Comparison of ENCODE assay signal across 8 cellular contexts in the genomic region with DNA sequence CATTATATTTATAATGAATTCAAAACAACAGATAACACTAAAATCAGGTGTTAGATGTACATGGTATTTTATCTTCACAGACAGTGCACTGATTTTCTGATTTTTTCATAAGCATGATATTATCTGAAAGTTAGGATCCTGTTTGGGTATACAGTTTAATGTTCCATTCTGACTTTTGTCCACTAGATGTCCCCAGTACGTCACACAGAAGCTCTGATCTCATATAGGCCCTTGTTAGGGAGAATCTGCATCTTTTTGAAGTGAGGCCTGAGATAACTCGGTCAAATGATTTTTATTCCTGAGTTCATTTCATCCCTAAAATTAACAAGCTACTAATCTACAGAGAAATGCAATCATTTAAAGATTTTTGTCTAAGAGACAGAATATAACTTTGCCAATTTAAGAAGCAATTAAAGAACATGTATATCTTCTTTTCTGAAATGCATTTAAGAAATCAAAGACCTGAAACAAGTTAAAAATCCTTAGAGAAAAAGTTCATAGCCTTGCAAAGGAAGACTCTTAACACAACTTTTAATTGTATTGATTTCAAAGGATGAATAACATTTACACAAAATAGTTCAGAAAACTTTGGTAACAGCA.
DNase-seq lines count a peak whose midpoint lies in the region; FAIRE-seq and TF ChIP-seq lines count a peak whose summit lies in the region.

No MANE protein-coding gene starts in this region.

- peak; percentile 93 for FAIRE-seq in endometrium (lab: Jason Lieb, UNC)

- WGBS in GM23248 (ENCODE audit: low coverage in 1 of 2, low lambda C conversion rate in 2 of 2, missing lambda C conversion rate in 2 of 2), 2 experiments = 5 to 12% methylated on average over 2 of the region's 2 CpGs

- H4K20me1 ChIP-seq in GM23248 (ENCODE audit: insufficient read depth) = no peaks in the 10 kb centered on the region

- H3K27me3 Mint-ChIP-seq in mesothelial cell of epicardium (ENCODE audit: low read depth) = no peaks in the 10 kb centered on the region

- H3K27ac Mint-ChIP-seq in mesothelial cell of epicardium = peak overlapping the region; percentile 84

- H3K4me1 Mint-ChIP-seq in mesothelial cell of epicardium = peaks cover 48% of the 10 kb centered on the region

- no peaks in the 10 kb centered on the region for H3K9me2 ChIP-seq in GM23248 (ENCODE audit: insufficient read depth)

- no peak overlapping the region for H3K27ac ChIP-seq in 22Rv1
- H3K27ac ChIP-seq in GM23248 = no peak overlapping the region

- DNase-seq in G401 (ENCODE audit: low spot score) = peak; percentile 51
- DNase-seq in GM23248 = peak; percentile 78
- DNase-seq in RKO (ENCODE audit: low spot score) = peak; percentile 82
- no peak for DNase-seq in mesothelial cell of epicardium (ENCODE audit: low spot score in 2 of 2, unreplicated experiment in 2 of 2)
- no peak for DNase-seq in posterior cingulate gyrus

- H3K9ac ChIP-seq in GM23248 = no peak overlapping the region

- no peaks in the 10 kb centered on the region for H3K36me3 ChIP-seq in GM23248 (ENCODE audit: low read depth)

- no peak overlapping the region for H3K4me3 ChIP-seq in GM23248

- H3K27me3 ChIP-seq in GM23248 (replicated peaks; ENCODE audit: insufficient read depth) = no peaks in the 10 kb centered on the region

- peaks cover 21% of the 10 kb centered on the region; the same call in 1 of the 2 replicates for H3K4me1 ChIP-seq in GM23248 (ENCODE audit: insufficient read depth)

- H3K36me3 Mint-ChIP-seq in mesothelial cell of epicardium = no peaks in the 10 kb centered on the region

- TF ChIP-seq CTCF in 22Rv1 (IDR thresholded peaks at IDR 0.05) = peak; percentile 98
- TF ChIP-seq CTCF in mesothelial cell of epicardium (IDR thresholded peaks at IDR 0.05; ENCODE audit: unreplicated experiment) = peak; percentile 51

- intact Hi-C loops in posterior cingulate gyrus (cut with DNase I) = loop anchor here (2.0 kb wide), 1 partner anchor 98 kb away; no protein-coding TSS in a partner anchor

- H3K79me2 ChIP-seq in GM23248 (ENCODE audit: insufficient read depth) = no peaks in the 10 kb centered on the region

- in situ Hi-C loops in G401 (cut with HindIII; ENCODE audit: low sequenced_read_pairs) = no loop called here
- in situ Hi-C loops in GM23248 (cut with MboI) = no loop called here

- no peak for TF ChIP-seq EP300 in Ishikawa (IDR thresholded peaks at IDR 0.05; ENCODE audit: borderline replicate concordance)

- H3F3A ChIP-seq in GM23248 (ENCODE audit: insufficient read depth) = no peaks in the 10 kb centered on the region

- peaks cover 8% of the 10 kb centered on the region for H3K9me3 Mint-ChIP-seq in mesothelial cell of epicardium

- H3K4me2 ChIP-seq in GM23248 (ENCODE audit: unreplicated experiment) = no peak overlapping the region

- H3K4me3 Mint-ChIP-seq in mesothelial cell of epicardium = no peak overlapping the region

- peak overlapping the region; percentile 60 for H2AFZ ChIP-seq in GM23248

- H3K9me3 ChIP-seq in GM23248 (ENCODE audit: low read depth) = no peaks in the 10 kb centered on the region

- TF ChIP-seq RAD21 in Ishikawa (IDR thresholded peaks at IDR 0.05; ENCODE audit: low read depth) = peak; percentile 86

TF ChIP-seq in Ishikawa, 13 proteins besides CTCF, POLR2A, EP300 and RAD21:
- TF ChIP-seq TAF1 (IDR thresholded peaks at IDR 0.05; ENCODE audit: low read depth) (no peak), EGR1 (IDR thresholded peaks at IDR 0.05) (no peak), TEAD4 (IDR thresholded peaks at IDR 0.05) (no peak), YY1 (IDR thresholded peaks at IDR 0.05; ENCODE audit: low read depth) (no peak), TCF12 (IDR thresholded peaks at IDR 0.05; ENCODE audit: low read depth) (no peak), NFIC (IDR thresholded peaks at IDR 0.05) (no peak), CREB1 (IDR thresholded peaks at IDR 0.05; ENCODE audit: low read depth) (no peak)
- TF ChIP-seq, protein P1, sequence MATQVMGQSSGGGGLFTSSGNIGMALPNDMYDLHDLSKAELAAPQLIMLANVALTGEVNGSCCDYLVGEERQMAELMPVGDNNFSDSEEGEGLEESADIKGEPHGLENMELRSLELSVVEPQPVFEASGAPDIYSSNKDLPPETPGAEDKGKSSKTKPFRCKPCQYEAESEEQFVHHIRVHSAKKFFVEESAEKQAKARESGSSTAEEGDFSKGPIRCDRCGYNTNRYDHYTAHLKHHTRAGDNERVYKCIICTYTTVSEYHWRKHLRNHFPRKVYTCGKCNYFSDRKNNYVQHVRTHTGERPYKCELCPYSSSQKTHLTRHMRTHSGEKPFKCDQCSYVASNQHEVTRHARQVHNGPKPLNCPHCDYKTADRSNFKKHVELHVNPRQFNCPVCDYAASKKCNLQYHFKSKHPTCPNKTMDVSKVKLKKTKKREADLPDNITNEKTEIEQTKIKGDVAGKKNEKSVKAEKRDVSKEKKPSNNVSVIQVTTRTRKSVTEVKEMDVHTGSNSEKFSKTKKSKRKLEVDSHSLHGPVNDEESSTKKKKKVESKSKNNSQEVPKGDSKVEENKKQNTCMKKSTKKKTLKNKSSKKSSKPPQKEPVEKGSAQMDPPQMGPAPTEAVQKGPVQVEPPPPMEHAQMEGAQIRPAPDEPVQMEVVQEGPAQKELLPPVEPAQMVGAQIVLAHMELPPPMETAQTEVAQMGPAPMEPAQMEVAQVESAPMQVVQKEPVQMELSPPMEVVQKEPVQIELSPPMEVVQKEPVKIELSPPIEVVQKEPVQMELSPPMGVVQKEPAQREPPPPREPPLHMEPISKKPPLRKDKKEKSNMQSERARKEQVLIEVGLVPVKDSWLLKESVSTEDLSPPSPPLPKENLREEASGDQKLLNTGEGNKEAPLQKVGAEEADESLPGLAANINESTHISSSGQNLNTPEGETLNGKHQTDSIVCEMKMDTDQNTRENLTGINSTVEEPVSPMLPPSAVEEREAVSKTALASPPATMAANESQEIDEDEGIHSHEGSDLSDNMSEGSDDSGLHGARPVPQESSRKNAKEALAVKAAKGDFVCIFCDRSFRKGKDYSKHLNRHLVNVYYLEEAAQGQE (IDR thresholded peaks at IDR 0.05; ENCODE audit: low read depth) = no peak
- TF ChIP-seq, protein P2, sequence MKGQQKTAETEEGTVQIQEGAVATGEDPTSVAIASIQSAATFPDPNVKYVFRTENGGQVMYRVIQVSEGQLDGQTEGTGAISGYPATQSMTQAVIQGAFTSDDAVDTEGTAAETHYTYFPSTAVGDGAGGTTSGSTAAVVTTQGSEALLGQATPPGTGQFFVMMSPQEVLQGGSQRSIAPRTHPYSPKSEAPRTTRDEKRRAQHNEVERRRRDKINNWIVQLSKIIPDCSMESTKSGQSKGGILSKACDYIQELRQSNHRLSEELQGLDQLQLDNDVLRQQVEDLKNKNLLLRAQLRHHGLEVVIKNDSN (IDR thresholded peaks at IDR 0.05) = no peak

Comparison
In these comparisons a context has a peak if more than half of its experiments do, and no peak if none do; other contexts are left out.
1. DNase-seq: peak in G401 (single experiment), GM23248 (single experiment) and RKO (single experiment); none in mesothelial cell of epicardium (0 of 2) and posterior cingulate gyrus (0 of 10).